ENCODE assay signal across 12 cellular contexts in genomic region chr12:52038447-52038846, GRCh38. TPM values are rescaled to one million over a fixed set of nuclear protein-coding genes. Genes with fewer than 3 reads are reported as not detected.
A peak's percentile ranks its signal among the peaks of the same experiment; 100 is the strongest.
DNase-seq lines count a peak whose midpoint lies in the region; ATAC-seq, FAIRE-seq and TF ChIP-seq lines count a peak whose summit lies in the region.
"Had no signal": no experiment of that assay in that cellular context is flagged by ENCODE, and none has a peak within 500 bp of the region (broad histone marks: within the 10 kb centered on the region; RNA-seq: fewer than 3 reads in every experiment).

No MANE protein-coding gene starts in this region.

- H3K9me3 Mint-ChIP-seq in stimulated activated naive CD8-positive, alpha-beta T cell treated with anti-CD3 and anti-CD28 coated beads, Interleukin-15, Interleukin-2, amounts not matched to agents 100 ng/mL and 50 ng/mL, for 24 hours: no peaks in the 10 kb centered on the region
- no peaks in the 10 kb centered on the region for H3K9me3 Mint-ChIP-seq in nephron progenitor cell

- no peak overlapping the region for H3K9ac ChIP-seq in K562 (ENCODE audit: insufficient read depth in 1 of 2, low read depth in 2 of 2, low read length in 2 of 2)

- intact Hi-C loops in K562 (cut with micrococcal nuclease): no loop called here

- POLR2A ChIA-PET in K562 (lab: Yijun Ruan, JAX): interaction anchor here (0.8 to 1.6 kb wide), 3 partner anchors 11 to 21 kb away, joined by 3 to 11 read pairs (median 3); partner anchors contain the start of gene NR4A1

- CTCF ChIA-PET in K562 (lab: Yijun Ruan, JAX; ENCODE audit: low intra/inter-chr PET ratio): no interaction called here

- peaks cover 15% of the 10 kb centered on the region for H3K36me3 Mint-ChIP-seq in stimulated activated naive CD8-positive, alpha-beta T cell treated with anti-CD3 and anti-CD28 coated beads, Interleukin-15, Interleukin-2, amounts not matched to agents 100 ng/mL and 50 ng/mL, for 24 hours (ENCODE audit: low read depth)
- no peaks in the 10 kb centered on the region for H3K36me3 Mint-ChIP-seq in nephron progenitor cell (ENCODE audit: low read depth)

- no peak for ATAC-seq in stimulated activated naive CD8-positive, alpha-beta T cell treated with anti-CD3 and anti-CD28 coated beads, Interleukin-15, Interleukin-2, amounts not matched to agents 100 U/mL and 50 U/mL, for 24 hours
- ATAC-seq in K562 (no peak), HG03460 (IDR thresholded peaks at IDR 0.05; ENCODE audit: unreplicated experiment) (no peak), HG02870 (IDR thresholded peaks at IDR 0.05; ENCODE audit: unreplicated experiment) (no peak)

- TSS peak; percentile 57 for BruUV-seq in K562 (replicated peaks; lab: Mats Ljungman, UMichigan)

- FAIRE-seq in K562 (lab: Jason Lieb, UNC): no peak

- no peak for TF ChIP-seq POLR2A in K562 (conservative IDR thresholded peaks at IDR 0.05)

- H3K4me1 Mint-ChIP-seq in stimulated activated naive CD8-positive, alpha-beta T cell treated with anti-CD3 and anti-CD28 coated beads, Interleukin-15, Interleukin-2, amounts not matched to agents 100 ng/mL and 50 ng/mL, for 24 hours (ENCODE audit: low read depth): peaks cover 82% of the 10 kb centered on the region
- H3K4me1 Mint-ChIP-seq in nephron progenitor cell: peaks cover 37% of the 10 kb centered on the region

- no peak for DNase-seq in stimulated activated naive CD8-positive, alpha-beta T cell treated with anti-CD3 and anti-CD28 coated beads, Interleukin-15, Interleukin-2, amounts not matched to agents 100 U/mL and 50 U/mL, for 24 hours
- DNase-seq in K562 (ENCODE audit: extremely low read depth in 1 of 4, low spot score in 3 of 4) (no peak), nephron progenitor cell (no peak), SW 1271 (lab: John Stamatoyannopoulos, UW) (no peak), SK-N-DZ (ENCODE audit: low spot score) (no peak)
- DNase-seq: cortex of kidney, DMS 273 treated with DMSO at 0.1 percent for 48 hours, NCI-H1694 treated with DMSO at 0.1 percent for 48 hours, T-helper 9 cell had no signal

- TF ChIP-seq RAD21 in K562 (CRISPR knock-in tag; conservative IDR thresholded peaks at IDR 0.05 in 1 of 2, IDR thresholded peaks at IDR 0.05 in 1 of 2): no peak

- no peaks in the 10 kb centered on the region for H3K9me3 ChIP-seq in K562 (replicated peaks; ENCODE audit: control insufficient read depth, insufficient read depth, low read depth, low read length)

- H3K4me3 Mint-ChIP-seq in stimulated activated naive CD8-positive, alpha-beta T cell treated with anti-CD3 and anti-CD28 coated beads, Interleukin-15, Interleukin-2, amounts not matched to agents 100 ng/mL and 50 ng/mL, for 24 hours: peak overlapping the region; percentile 93
- peak overlapping the region; percentile 84 for H3K4me3 Mint-ChIP-seq in nephron progenitor cell

- no peak overlapping the region for H2AFZ ChIP-seq in K562 (ENCODE audit: low read depth, low read length)

- H3K27me3 Mint-ChIP-seq in stimulated activated naive CD8-positive, alpha-beta T cell treated with anti-CD3 and anti-CD28 coated beads, Interleukin-15, Interleukin-2, amounts not matched to agents 100 ng/mL and 50 ng/mL, for 24 hours: no peaks in the 10 kb centered on the region
- peaks cover 35% of the 10 kb centered on the region for H3K27me3 Mint-ChIP-seq in nephron progenitor cell (ENCODE audit: low read depth, poor library complexity)

- peaks cover 0 to 6% of the 10 kb centered on the region in 2 experiments; a peak in 1 of 5 replicates for H3K27me3 ChIP-seq in K562 (ENCODE audit: control insufficient read depth in 2 of 2, insufficient read depth in 2 of 2, low read length in 2 of 2)

- in situ Hi-C loops in K562 (cut with MboI): no loop called here

- H3K27ac Mint-ChIP-seq in stimulated activated naive CD8-positive, alpha-beta T cell treated with anti-CD3 and anti-CD28 coated beads, Interleukin-15, Interleukin-2, amounts not matched to agents 100 ng/mL and 50 ng/mL, for 24 hours: peak overlapping the region; percentile 61
- H3K27ac Mint-ChIP-seq in nephron progenitor cell: no peak overlapping the region

- no peaks in the 10 kb centered on the region for H3K9me1 ChIP-seq in K562 (ENCODE audit: control insufficient read depth, insufficient read depth, low read length)

- H3K4me2 ChIP-seq in K562 (ENCODE audit: insufficient read depth, low read length): no peak overlapping the region

- H4K20me1 ChIP-seq in K562 (replicated peaks; ENCODE audit: control insufficient read depth, insufficient read depth, low read length): no peaks in the 10 kb centered on the region

- no peak for TF ChIP-seq CTCF in K562 (IDR thresholded peaks at IDR 0.05 in 2 of 3, conservative IDR thresholded peaks at IDR 0.05 in 1 of 3; ENCODE audit: insufficient read depth in 2 of 3, low read depth in 1 of 3, low read length in 3 of 3)
- no peak for TF ChIP-seq CTCF in nephron progenitor cell (IDR thresholded peaks at IDR 0.05)

- H3K79me2 ChIP-seq in K562 (ENCODE audit: control insufficient read depth, insufficient read depth, low read length): no peaks in the 10 kb centered on the region

- H3K36me3 ChIP-seq in K562 (ENCODE audit: control insufficient read depth, insufficient read depth, low read length): no peaks in the 10 kb centered on the region

- H3K4me1 ChIP-seq in K562 (replicated peaks in 1 of 2; ENCODE audit: control insufficient read depth in 2 of 2, insufficient read depth in 2 of 2, low read length in 2 of 2): peaks cover 8 to 27% of the 10 kb centered on the region in 2 experiments; a peak in 4 of 5 replicates

- H3K27ac ChIP-seq in K562 (ENCODE audit: extremely low read depth, low read depth, low read length): no peak overlapping the region

- TF ChIP-seq EP300 in K562 (IDR thresholded peaks at IDR 0.05; ENCODE audit: low read length): no peak

- no peak overlapping the region for H3K4me3 ChIP-seq in K562

- 52% methylated on average over 6 of the region's 6 CpGs for whole genome bisulfite sequencing in K562 (ENCODE audit: insufficient coverage, low coverage, missing lambda C conversion rate)

RNA-seq across cellular contexts. Expression of gene NR4A1, which starts 12.8 kb away (rescaled TPM):
- total RNA-seq in K562 (2011; cell fraction: chromatin; rRNA removed; ENCODE audit: low replicate concordance): 5.4 and 21.5 TPM in 2 replicates
- total RNA-seq in K562 (2011; cell fraction: nucleolus; rRNA removed): 6.6 and 15.5 TPM in 2 replicates
- total RNA-seq in K562 (2011; cell fraction: nucleoplasm; rRNA removed): 6.7 and 7.1 TPM in 2 replicates
- total RNA-seq in K562 (2014; rRNA removed) (2.0 and 2.2 TPM in 2 replicates), K562 (2014; rRNA removed; fragmentation: Illumina TruSeq; extraction: Trizol) (0.47 and 0.86 TPM in 2 replicates), K562 (2015; rRNA removed; fragmentation: Illumina TruSeq; extraction: Trizol) (0.07 and 0.34 TPM in 2 replicates), K562 (2021) (4.4 and 4.7 TPM in 2 replicates)
- polyA plus RNA-seq in K562 (2011; rRNA removed) (2.0 and 3.2 TPM in 2 replicates), K562 (2014; fragmentation: Illumina TruSeq; extraction: Trizol) (1.7 and 2.4 TPM in 2 replicates), K562 (2014; fragmentation: Nextera tagmentation; extraction: Ambion mirVana) (under 1 TPM in 1 of 2 experiments, not detected in 1; 0.08 TPM), K562 (2014; rRNA removed) (1.7 and 2.7 TPM in 2 replicates)
- polyA plus RNA-seq in K562 (2011; cell fraction: cytosol; rRNA removed): 3.2 and 7.1 TPM in 2 replicates
- 6.6 and 13.3 TPM in 2 replicates for polyA plus RNA-seq in K562 (2011; cell fraction: nucleus; rRNA removed)
- polyA plus RNA-seq in K562 (2012): 3.6 and 4.4 TPM in 2 replicates
- polyA minus RNA-seq in K562 (2011; rRNA and poly(A)+ RNA removed): 0.72 and 0.95 TPM in 2 replicates
- polyA minus RNA-seq in K562 (2011; cell fraction: cytosol; rRNA and poly(A)+ RNA removed): 3.7 and 7.6 TPM in 2 replicates
- 2.8 and 3.4 TPM in 2 replicates for polyA minus RNA-seq in K562 (2011; cell fraction: nucleus; rRNA and poly(A)+ RNA removed)
- 14.7 and 19.6 TPM in 2 replicates for polyA plus RNA-seq in SK-N-DZ (2014; cell fraction: cytosol; rRNA removed)
- polyA plus RNA-seq in SK-N-DZ (2014; cell fraction: nucleus; rRNA removed): 16.8 and 20.0 TPM in 2 replicates

RNA-seq across cellular contexts. Expression of gene ATG101, which starts 31.3 kb away (rescaled TPM):
- total RNA-seq in K562 (2011; cell fraction: chromatin; rRNA removed; ENCODE audit: low replicate concordance): 24.2 and 53.2 TPM in 2 replicates
- total RNA-seq in K562 (2011; cell fraction: nucleolus; rRNA removed): 52.9 and 58.2 TPM in 2 replicates
- total RNA-seq in K562 (2011; cell fraction: nucleoplasm; rRNA removed): 34.3 and 38.9 TPM in 2 replicates
- total RNA-seq in K562 (2014; rRNA removed): 50.5 and 52.4 TPM in 2 replicates
- 15.0 and 20.8 TPM in 2 replicates for total RNA-seq in K562 (2014; rRNA removed; fragmentation: Illumina TruSeq; extraction: Trizol)
- 29.7 and 31.8 TPM in 2 replicates for total RNA-seq in K562 (2015; rRNA removed; fragmentation: Illumina TruSeq; extraction: Trizol)
- 38.0 and 38.1 TPM in 2 replicates for total RNA-seq in K562 (2021)
- 40.0 and 44.4 TPM in 2 replicates for polyA plus RNA-seq in K562 (2011; rRNA removed)
- polyA plus RNA-seq in K562 (2011; cell fraction: cytosol; rRNA removed): 44.9 and 61.0 TPM in 2 replicates
- polyA plus RNA-seq in K562 (2011; cell fraction: nucleus; rRNA removed): 29.2 and 42.6 TPM in 2 replicates
- polyA plus RNA-seq in K562 (2012): 36.2 and 43.3 TPM in 2 replicates
- 29.1 and 34.1 TPM in 2 replicates for polyA plus RNA-seq in K562 (2014; fragmentation: Illumina TruSeq; extraction: Trizol)
- polyA plus RNA-seq in K562 (2014; fragmentation: Nextera tagmentation; extraction: Ambion mirVana): 1 to 10 TPM; 2.9 to 3.9 TPM
- 39.9 and 42.9 TPM in 2 replicates for polyA plus RNA-seq in K562 (2014; rRNA removed)
- polyA minus RNA-seq in K562 (2011; rRNA and poly(A)+ RNA removed): 36.0 and 46.8 TPM in 2 replicates
- 12.4 and 14.5 TPM in 2 replicates for polyA minus RNA-seq in K562 (2011; cell fraction: cytosol; rRNA and poly(A)+ RNA removed)
- polyA minus RNA-seq in K562 (2011; cell fraction: nucleus; rRNA and poly(A)+ RNA removed): 16.6 and 19.2 TPM in 2 replicates
- polyA plus RNA-seq in SK-N-DZ (2014; cell fraction: cytosol; rRNA removed): 57.9 and 64.7 TPM in 2 replicates
- 40.6 and 41.2 TPM in 2 replicates for polyA plus RNA-seq in SK-N-DZ (2014; cell fraction: nucleus; rRNA removed)

RNA-seq across cellular contexts. Expression of gene TAMALIN, which starts 31.7 kb away (rescaled TPM):
- 3.2 and 11.3 TPM in 2 replicates for total RNA-seq in K562 (2011; cell fraction: chromatin; rRNA removed; ENCODE audit: low replicate concordance)
- 5.7 and 10.0 TPM in 2 replicates for total RNA-seq in K562 (2011; cell fraction: nucleolus; rRNA removed)
- total RNA-seq in K562 (2011; cell fraction: nucleoplasm; rRNA removed): 3.2 and 3.4 TPM in 2 replicates
- total RNA-seq in K562 (2014; rRNA removed) (0.82 and 1.5 TPM in 2 replicates), K562 (2014; rRNA removed; fragmentation: Illumina TruSeq; extraction: Trizol) (0.70 and 1.3 TPM in 2 replicates), K562 (2015; rRNA removed; fragmentation: Illumina TruSeq; extraction: Trizol) (2.2 and 3.2 TPM in 2 replicates), K562 (2021) (1.3 and 1.5 TPM in 2 replicates)
- polyA plus RNA-seq in K562 (2011; rRNA removed) (0.74 and 1.1 TPM in 2 replicates), K562 (2014; fragmentation: Illumina TruSeq; extraction: Trizol) (0.65 and 1.1 TPM in 2 replicates), K562 (2014; fragmentation: Nextera tagmentation; extraction: Ambion mirVana) (not detected), K562 (2014; rRNA removed) (1.2 and 1.5 TPM in 2 replicates)
- 0.46 and 1.4 TPM in 2 replicates for polyA plus RNA-seq in K562 (2011; cell fraction: cytosol; rRNA removed)
- 2.5 and 2.6 TPM in 2 replicates for polyA plus RNA-seq in K562 (2011; cell fraction: nucleus; rRNA removed)
- polyA plus RNA-seq in K562 (2012): 4.8 and 8.3 TPM in 2 replicates
- 0.96 and 1.2 TPM in 2 replicates for polyA minus RNA-seq in K562 (2011; rRNA and poly(A)+ RNA removed)
- polyA minus RNA-seq in K562 (2011; cell fraction: cytosol; rRNA and poly(A)+ RNA removed): 6.1 TPM in 1 of 2 replicates, not detected in the other
- polyA minus RNA-seq in K562 (2011; cell fraction: nucleus; rRNA and poly(A)+ RNA removed): 1.8 and 2.4 TPM in 2 replicates
- polyA plus RNA-seq in SK-N-DZ (2014; cell fraction: cytosol; rRNA removed): 13.6 and 121 TPM in 2 replicates
- 24.1 and 50.0 TPM in 2 replicates for polyA plus RNA-seq in SK-N-DZ (2014; cell fraction: nucleus; rRNA removed)

RNA-seq across cellular contexts. Expression of gene SMIM41, which starts 41.1 kb away (rescaled TPM):
- total RNA-seq in K562 (2011; cell fraction: chromatin; rRNA removed; ENCODE audit: low replicate concordance): not detected in 2 replicates
- total RNA-seq in K562 (2011; cell fraction: nucleolus; rRNA removed): 0.50 TPM in 1 of 2 replicates, not detected in the other
- total RNA-seq in K562 (2011; cell fraction: nucleoplasm; rRNA removed): not detected in 2 replicates
- total RNA-seq in K562 (2014; rRNA removed): not detected in 2 replicates
- total RNA-seq in K562 (2014; rRNA removed; fragmentation: Illumina TruSeq; extraction: Trizol): not detected in 2 replicates
- total RNA-seq in K562 (2015; rRNA removed; fragmentation: Illumina TruSeq; extraction: Trizol): not detected in 2 replicates
- total RNA-seq in K562 (2021): not detected in 2 replicates
- polyA plus RNA-seq in K562 (2011; rRNA removed): not detected in 2 replicates
- polyA plus RNA-seq in K562 (2011; cell fraction: cytosol; rRNA removed): not detected in 2 replicates
- polyA plus RNA-seq in K562 (2011; cell fraction: nucleus; rRNA removed): 0.09 TPM in 1 of 2 replicates, not detected in the other
- polyA plus RNA-seq in K562 (2012): not detected in 2 replicates
- not detected in 2 replicates for polyA plus RNA-seq in K562 (2014; fragmentation: Illumina TruSeq; extraction: Trizol)
- polyA plus RNA-seq in K562 (2014; fragmentation: Nextera tagmentation; extraction: Ambion mirVana): not detected
- polyA plus RNA-seq in K562 (2014; rRNA removed): not detected in 2 replicates
- polyA minus RNA-seq in K562 (2011; rRNA and poly(A)+ RNA removed): not detected in 2 replicates
- polyA minus RNA-seq in K562 (2011; cell fraction: cytosol; rRNA and poly(A)+ RNA removed): not detected in 2 replicates
- polyA minus RNA-seq in K562 (2011; cell fraction: nucleus; rRNA and poly(A)+ RNA removed): 0.27 TPM in 1 of 2 replicates, not detected in the other
- not detected in 2 replicates for polyA plus RNA-seq in SK-N-DZ (2014; cell fraction: cytosol; rRNA removed)
- not detected in 2 replicates for polyA plus RNA-seq in SK-N-DZ (2014; cell fraction: nucleus; rRNA removed)
